ENCODE assay signal across 8 cellular contexts in the genomic region with DNA sequence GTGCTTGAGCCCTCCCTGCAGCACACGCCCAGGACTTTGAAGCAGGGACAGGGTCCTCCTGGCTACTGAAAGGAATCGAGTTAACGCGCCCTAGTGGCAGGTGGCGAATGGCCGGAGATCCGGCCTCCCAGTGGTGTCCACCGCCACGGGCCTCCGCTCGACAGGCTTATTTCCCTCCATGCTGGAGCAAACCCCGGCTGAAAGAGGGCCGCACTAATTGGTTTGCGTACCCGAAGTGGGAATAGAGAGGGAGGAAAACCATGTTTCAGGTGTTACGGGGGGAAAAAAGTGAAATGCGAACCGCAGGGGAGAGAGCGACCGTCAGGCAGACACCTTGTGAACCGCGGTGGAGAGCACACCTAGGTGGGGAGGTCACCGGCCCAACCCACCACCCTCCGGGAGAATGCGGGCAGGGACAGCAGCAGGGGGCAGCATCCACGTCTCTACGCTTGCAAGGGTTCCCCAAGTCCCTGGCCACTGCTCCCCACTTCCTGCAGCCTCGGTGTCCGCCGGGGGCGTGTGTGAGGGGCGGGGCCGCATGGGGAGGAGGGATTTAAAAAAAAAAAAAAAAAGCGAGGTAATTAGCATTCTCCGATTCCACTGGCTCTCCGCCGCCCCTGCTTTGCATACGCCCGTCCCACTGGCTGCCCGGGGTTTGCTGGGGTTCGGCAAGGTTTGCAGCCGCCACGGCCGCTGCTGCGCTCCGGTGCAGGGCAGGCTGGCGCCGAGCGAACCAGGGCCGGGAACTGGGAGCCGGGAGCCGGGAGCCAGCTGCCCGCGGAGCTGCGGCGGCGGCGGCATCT.
DNase-seq lines count a peak whose midpoint lies in the region; ATAC-seq and TF ChIP-seq lines count a peak whose summit lies in the region.

No MANE protein-coding gene starts in this region.

- H3K27ac ChIP-seq in AG04450 (ENCODE audit: low read depth, low read length), result no peak overlapping the region

- POLR2A ChIA-PET in AG04450 (lab: Yijun Ruan, JAX), result interaction anchor here (0.7 to 1.2 kb wide), 2 partner anchors 68 to 80 kb away, joined by 3 read pairs; no protein-coding TSS in a partner anchor

- H3K4me3 ChIP-seq in AG04450 (ENCODE audit: low read depth, low read length), result peak overlapping the region; percentile 68
- H3K4me3 ChIP-seq in HAP-1, result peak overlapping the region; percentile 38

- H3K27me3 ChIP-seq in AG04450 (ENCODE audit: control insufficient read depth, insufficient read depth, low read length) (peaks cover 25% of the 10 kb centered on the region), HAP-1 (ENCODE audit: low read depth) (peaks cover 66% of the 10 kb centered on the region)

- DNase-seq in AG04450 (ENCODE audit: low read depth, low spot score), result peak; percentile 74
- peak; percentile 83 to 89 for DNase-seq in HAP-1 (ENCODE audit: low spot score in 2 of 2)
- peak; percentile 76 for DNase-seq in NCI-H460 (ENCODE audit: extremely low read depth, low read depth)
- DNase-seq in activated CD8-positive, alpha-beta memory T cell treated with anti-CD3 and anti-CD28 coated beads for 1 hour (ENCODE audit: extremely low read depth in 1 of 2, low read depth in 1 of 2), result peak; percentile 62 to 75
- DNase-seq in effector CD4-positive, alpha-beta T cell, result peak; percentile 76
- peak; percentile 59 for DNase-seq in medulla oblongata (ENCODE audit: extremely low spot score)
- DNase-seq in stimulated activated CD4-positive, alpha-beta T cell treated with anti-CD3 and anti-CD28 coated beads, TNF-alpha, amount 100 ng/mL, for 48 hours (ENCODE audit: low read depth in 3 of 3), result peak; percentile 67 to 82 (median 81)

- ATAC-seq in HG02970 (IDR thresholded peaks at IDR 0.05; ENCODE audit: low FRiP score, unreplicated experiment), result no peak

- H3K36me3 ChIP-seq in HAP-1 (replicated peaks), result no peaks in the 10 kb centered on the region

- in situ Hi-C loops in HAP-1 (cut with MboI; ENCODE audit: low sequenced_read_pairs), result no loop called here

- H3K4me1 ChIP-seq in HAP-1, result no peaks in the 10 kb centered on the region

- H3K9me3 ChIP-seq in AG04450 (ENCODE audit: control insufficient read depth, insufficient read depth, low read length), result no peaks in the 10 kb centered on the region; the same call in 1 of the 2 replicates
- H3K9me3 ChIP-seq in HAP-1, result no peaks in the 10 kb centered on the region

- TF ChIP-seq CTCF in AG04450 (IDR thresholded peaks at IDR 0.05; ENCODE audit: low read depth, low read length), result peak; percentile 27

- CTCF ChIA-PET in AG04450 (lab: Charles Lee), result interaction anchor here (0.8 to 1.9 kb wide), 4 partner anchors 82 to 291 kb away, joined by 3 to 6 read pairs (median 4); no protein-coding TSS in a partner anchor
